1 cellular context compared by ENCODE assay signal in genomic region chr1:24688621-24689195, GRCh38.
TF ChIP-seq lines count a peak whose summit lies in the region.

No MANE protein-coding gene starts in this region.

TF ChIP-seq in Ishikawa, 13 proteins besides CTCF, POLR2A, EP300 and RAD21 (continued from another document):
- TF ChIP-seq EGR1 (IDR thresholded peaks at IDR 0.05) (no peak), TEAD4 (IDR thresholded peaks at IDR 0.05) (no peak), ZBTB7A (IDR thresholded peaks at IDR 0.05; ENCODE audit: low read depth) (no peak), TAF1 (IDR thresholded peaks at IDR 0.05; ENCODE audit: low read depth) (no peak)
TF ChIP-seq in Ishikawa: peak in this region for 0.
